8 cellular contexts compared by ENCODE assay signal in the genomic region with DNA sequence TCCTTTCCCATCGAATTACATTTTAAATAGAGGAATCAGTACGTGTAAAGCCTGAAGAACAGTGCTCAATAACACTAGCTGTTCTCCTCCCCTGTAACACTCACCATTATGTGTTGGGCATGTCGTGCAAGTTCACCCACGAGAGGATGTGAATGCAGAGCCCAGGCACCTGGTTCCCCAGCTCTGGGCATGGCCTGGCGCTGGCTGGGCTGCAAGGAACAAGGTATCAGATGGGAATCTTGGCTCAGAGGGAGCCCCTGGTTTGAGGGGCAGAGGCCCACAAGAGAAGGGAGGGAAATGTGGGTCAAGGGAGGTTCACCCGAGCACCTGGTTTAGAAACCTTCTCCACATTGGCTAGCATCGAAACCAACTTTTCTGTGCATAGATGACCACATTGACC.
"Had no signal": no experiment of that assay in that cellular context is flagged by ENCODE, and none has a peak within 500 bp of the region (broad histone marks: within the 10 kb centered on the region; RNA-seq: fewer than 3 reads in every experiment).

No MANE protein-coding gene starts in this region.

- ATAC-seq: HepG2, K562 had no signal

- H3K4me2 ChIP-seq: KMS-11 had no signal

- H3K4me3 ChIP-seq: K562 had no signal

- H3K9ac ChIP-seq: KMS-11 had no signal

- H3K27ac ChIP-seq: HL-60, KMS-11 had no signal

- DNase-seq: IMR-90, KBM-7, KG1 had no signal

- FAIRE-seq: HepG2, HTR-8/SVneo, K562 had no signal
